In genomic region chr22:29693151-29693550, GRCh38 we compare ENCODE assay signal across 16 cellular contexts. TPM values are rescaled to one million over a fixed set of nuclear protein-coding genes. Genes with fewer than 3 reads are reported as not detected.
"Had no signal": no experiment of that assay in that cellular context is flagged by ENCODE, and none has a peak within 500 bp of the region (broad histone marks: within the 10 kb centered on the region; RNA-seq: fewer than 3 reads in every experiment).

No MANE protein-coding gene starts in this region.

- H3K4me3 ChIP-seq: adrenal gland, esophagus muscularis mucosa, lower lobe of right lung, skin epidermis, tibial nerve, uterus had no signal

- H3K27ac ChIP-seq: esophagus muscularis mucosa, lower lobe of right lung, skin epidermis, tibial nerve, uterus, VCaP had no signal

- ATAC-seq: lower lobe of right lung; natural killer cell treated with Interleukin-12 subunit alpha and Interleukin-12 subunit beta and Interleukin-15 and Interleukin-18, amount 100 ng/mL, for 72 hours; stimulated activated naive CD8-positive, alpha-beta T cell treated with anti-CD3 and anti-CD28 coated beads, Interleukin-15, Interleukin-2, amounts not matched to agents 100 U/mL and 50 U/mL, for 24 hours had no signal

- DNase-seq: activated CD4-positive, alpha-beta T cell treated with anti-CD3 and anti-CD28 coated beads, Interleukin-2, amount 50 U/mL, for 4 hours; activated naive CD4-positive, alpha-beta T cell treated with anti-CD3 and anti-CD28 coated beads for 36 hours; effector CD4-positive, alpha-beta T cell; hippocampal formation; islet precursor cell; lower lobe of right lung; occipital lobe; stimulated activated naive CD8-positive, alpha-beta T cell treated with anti-CD3 and anti-CD28 coated beads, Interleukin-15, Interleukin-2, amounts not matched to agents 100 U/mL and 50 U/mL, for 24 hours; uterus had no signal

RNA-seq across cellular contexts. Expression of gene CABP7, which starts 26.7 kb away (rescaled TPM):
- total RNA-seq: lower lobe of right lung, mesenteric fat pad had no signal
